ENCODE assay signal across 8 cellular contexts in genomic region chr9:95025213-95026170, GRCh38.
A peak's percentile ranks its signal among the peaks of the same experiment; 100 is the strongest.
DNase-seq lines count a peak whose midpoint lies in the region; ATAC-seq lines count a peak whose summit lies in the region.

No MANE protein-coding gene starts in this region.

- intact Hi-C loops in Right ventricle myocardium superior (cut with DNase I): no loop called here

- H3K27ac Mint-ChIP-seq in activated naive CD8-positive, alpha-beta T cell treated with anti-CD3 and anti-CD28 coated beads, Interleukin-2, amount 50 U/mL, for 24 hours: no peak overlapping the region

- DNase-seq in DMS53 treated with DMSO at 0.1 percent for 48 hours (lab: John Stamatoyannopoulos, UW; ENCODE audit: unreplicated experiment): peak; percentile 43
- peak; percentile 66 for DNase-seq in SK-N-DZ (ENCODE audit: low spot score)
- peak; percentile 76 for DNase-seq in Right ventricle myocardium superior
- DNase-seq in renal cortical epithelial cell (ENCODE audit: low read depth): peak; percentile 97
- no peak for DNase-seq in activated naive CD8-positive, alpha-beta T cell treated with anti-CD3 and anti-CD28 coated beads, Interleukin-2, amount 50 U/mL, for 24 hours
- DNase-seq in stimulated activated CD4-positive, alpha-beta T cell treated with anti-CD3 and anti-CD28 coated beads, Interleukin-4, amount 100 ng/mL, for 1 hour: no peak

- H3K4me3 Mint-ChIP-seq in activated naive CD8-positive, alpha-beta T cell treated with anti-CD3 and anti-CD28 coated beads, Interleukin-2, amount 50 U/mL, for 24 hours: no peak overlapping the region

- no peaks in the 10 kb centered on the region for H3K36me3 Mint-ChIP-seq in activated naive CD8-positive, alpha-beta T cell treated with anti-CD3 and anti-CD28 coated beads, Interleukin-2, amount 50 U/mL, for 24 hours (ENCODE audit: low read depth)

- H3K27me3 Mint-ChIP-seq in activated naive CD8-positive, alpha-beta T cell treated with anti-CD3 and anti-CD28 coated beads, Interleukin-2, amount 50 U/mL, for 24 hours: no peaks in the 10 kb centered on the region

- no peaks in the 10 kb centered on the region for H3K9me3 Mint-ChIP-seq in activated naive CD8-positive, alpha-beta T cell treated with anti-CD3 and anti-CD28 coated beads, Interleukin-2, amount 50 U/mL, for 24 hours

- H3K4me1 Mint-ChIP-seq in activated naive CD8-positive, alpha-beta T cell treated with anti-CD3 and anti-CD28 coated beads, Interleukin-2, amount 50 U/mL, for 24 hours: no peaks in the 10 kb centered on the region

- ATAC-seq in Right ventricle myocardium superior (ENCODE audit: poor library complexity): peak; percentile 73
- no peak for ATAC-seq in HG02571 (IDR thresholded peaks at IDR 0.05; ENCODE audit: unreplicated experiment)
- no peak for ATAC-seq in GM18907 (IDR thresholded peaks at IDR 0.05; ENCODE audit: unreplicated experiment)
- no peak for ATAC-seq in activated naive CD8-positive, alpha-beta T cell treated with anti-CD3 and anti-CD28 coated beads, Interleukin-2, amount 50 U/mL, for 24 hours

Comparison
In these comparisons a context has a peak if more than half of its experiments do, and no peak if none do; other contexts are left out.
1. DNase-seq: peak in DMS53 treated with DMSO at 0.1 percent for 48 hours (single experiment), SK-N-DZ (single experiment), Right ventricle myocardium superior (single experiment) and renal cortical epithelial cell (single experiment); none in activated naive CD8-positive, alpha-beta T cell treated with anti-CD3 and anti-CD28 coated beads, Interleukin-2, amount 50 U/mL, for 24 hours (single experiment) and stimulated activated CD4-positive, alpha-beta T cell treated with anti-CD3 and anti-CD28 coated beads, Interleukin-4, amount 100 ng/mL, for 1 hour (single experiment).